ENCODE assay signal across 12 cellular contexts in the genomic region with DNA sequence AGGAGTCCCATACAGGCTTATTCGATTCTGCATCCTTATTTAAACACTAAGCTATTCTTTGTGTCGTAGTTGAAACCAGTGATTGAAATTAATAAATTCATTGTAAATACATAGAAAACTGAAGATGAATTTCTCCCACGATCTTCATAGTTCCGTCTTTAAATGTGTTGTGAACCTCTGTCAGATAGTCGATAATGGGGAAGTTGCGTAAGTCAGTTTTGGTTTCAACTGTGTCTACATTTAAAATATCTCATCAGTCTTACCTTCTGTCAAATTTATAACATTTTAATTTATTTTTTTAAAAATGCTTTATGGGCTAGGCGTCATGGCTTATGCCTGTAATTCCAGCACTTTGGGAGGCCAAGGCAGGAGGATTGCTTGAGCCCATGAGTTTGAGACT. TPM values are rescaled to one million over a fixed set of nuclear protein-coding genes. Genes with fewer than 3 reads are reported as not detected.
A peak's percentile ranks its signal among the peaks of the same experiment; 100 is the strongest.
DNase-seq lines count a peak whose midpoint lies in the region; ATAC-seq lines count a peak whose summit lies in the region.
"Had no signal": no experiment of that assay in that cellular context is flagged by ENCODE, and none has a peak within 500 bp of the region (broad histone marks: within the 10 kb centered on the region; RNA-seq: fewer than 3 reads in every experiment).

No MANE protein-coding gene starts in this region.

- no peak overlapping the region for H3K4me2 ChIP-seq in Karpas-422 (ENCODE audit: low read depth, low read length, poor library complexity, severe bottlenecking)

- peak overlapping the region in 1 of 6 donors; percentile 62 for H3K27ac Mint-ChIP-seq in naive B cell
- no peak overlapping the region for H3K27ac Mint-ChIP-seq in activated T-cell treated with anti-CD3 and anti-CD28 coated beads, Interleukin-2, amount 50 U/mL, for 24 hours
- H3K27ac Mint-ChIP-seq: activated CD4-positive, alpha-beta memory T cell treated with anti-CD3 and anti-CD28 coated beads for 36 hours had no signal

- no peak overlapping the region for H2AFZ ChIP-seq in Karpas-422 (ENCODE audit: low read length)

- peak overlapping the region in 2 of 8 donors; percentile 6 to 59 for H3K4me3 Mint-ChIP-seq in naive B cell
- H3K4me3 Mint-ChIP-seq in activated T-cell treated with anti-CD3 and anti-CD28 coated beads, Interleukin-2, amount 50 U/mL, for 24 hours, result no peak overlapping the region
- H3K4me3 Mint-ChIP-seq: activated CD4-positive, alpha-beta memory T cell treated with anti-CD3 and anti-CD28 coated beads for 36 hours had no signal

- H3K27me3 ChIP-seq in Karpas-422 (ENCODE audit: low read length), result no peaks in the 10 kb centered on the region

- H3K79me2 ChIP-seq in Karpas-422 (ENCODE audit: low read length), result no peaks in the 10 kb centered on the region

- no peaks in the 10 kb centered on the region for H3K36me3 ChIP-seq in Karpas-422 (ENCODE audit: insufficient read depth, low read length)

- peaks cover 0 to 1% (median 0%) of the 10 kb centered on the region in 7 donors for H3K9me3 Mint-ChIP-seq in naive B cell
- H3K9me3 Mint-ChIP-seq in activated T-cell treated with anti-CD3 and anti-CD28 coated beads, Interleukin-2, amount 50 U/mL, for 24 hours, result no peaks in the 10 kb centered on the region
- H3K9me3 Mint-ChIP-seq: activated CD4-positive, alpha-beta memory T cell treated with anti-CD3 and anti-CD28 coated beads for 36 hours had no signal

- no peak overlapping the region for H3K4me3 ChIP-seq in Karpas-422 (ENCODE audit: low read length)

- DNase-seq in Kasumi-1 (lab: John Stamatoyannopoulos, UW), result peak; percentile 57 to 66
- DNase-seq in naive B cell, result peak; percentile 15
- DNase-seq in NCI-H345 treated with DMSO at 0.1 percent for 48 hours (lab: John Stamatoyannopoulos, UW; ENCODE audit: unreplicated experiment), result no peak
- DNase-seq in Karpas-422, result no peak
- no peak for DNase-seq in activated T-cell treated with anti-CD3 and anti-CD28 coated beads, Interleukin-2, amount 50 U/mL, for 24 hours
- DNase-seq: activated CD4-positive, alpha-beta memory T cell treated with anti-CD3 and anti-CD28 coated beads for 36 hours; Caco-2; NCI-H187; Right ventricle myocardium superior had no signal

- H3K9me3 ChIP-seq in Karpas-422 (ENCODE audit: low read length), result no peaks in the 10 kb centered on the region
- H3K9me3 ChIP-seq: Caco-2 had no signal

- H3K27me3 Mint-ChIP-seq in naive B cell, result no peaks in the 10 kb centered on the region
- no peaks in the 10 kb centered on the region for H3K27me3 Mint-ChIP-seq in activated T-cell treated with anti-CD3 and anti-CD28 coated beads, Interleukin-2, amount 50 U/mL, for 24 hours
- H3K27me3 Mint-ChIP-seq: activated CD4-positive, alpha-beta memory T cell treated with anti-CD3 and anti-CD28 coated beads for 36 hours had no signal

- H3K9me2 ChIP-seq in Karpas-422 (replicated peaks; ENCODE audit: insufficient read depth, low read length), result no peaks in the 10 kb centered on the region

- H3K4me1 ChIP-seq in Karpas-422 (ENCODE audit: low read length), result no peaks in the 10 kb centered on the region

- H3K36me3 Mint-ChIP-seq in naive B cell, result no peaks in the 10 kb centered on the region
- H3K36me3 Mint-ChIP-seq in activated T-cell treated with anti-CD3 and anti-CD28 coated beads, Interleukin-2, amount 50 U/mL, for 24 hours (ENCODE audit: low read depth), result peaks cover 55% of the 10 kb centered on the region

- H3K9ac ChIP-seq in Karpas-422 (ENCODE audit: low read length), result no peak overlapping the region

- peaks cover 4 to 10% (median 6%) of the 10 kb centered on the region in 3 donors for H3K4me1 Mint-ChIP-seq in naive B cell
- H3K4me1 Mint-ChIP-seq in activated T-cell treated with anti-CD3 and anti-CD28 coated beads, Interleukin-2, amount 50 U/mL, for 24 hours (ENCODE audit: low read depth), result no peaks in the 10 kb centered on the region

- ATAC-seq in GM19035 (IDR thresholded peaks at IDR 0.05; ENCODE audit: unreplicated experiment), result peak; percentile 75
- peak; percentile 44 for ATAC-seq in HG02763 (IDR thresholded peaks at IDR 0.05; ENCODE audit: unreplicated experiment)
- ATAC-seq in naive B cell (ENCODE audit: low read depth in 2 of 2), result peak; percentile 91 to 92
- no peak for ATAC-seq in HG02840 (IDR thresholded peaks at IDR 0.05; ENCODE audit: low FRiP score, unreplicated experiment)

- no peak overlapping the region for H3K27ac ChIP-seq in Karpas-422 (ENCODE audit: low read length)

- no peaks in the 10 kb centered on the region for H4K20me1 ChIP-seq in Karpas-422 (ENCODE audit: insufficient read depth, low read depth, low read length)

RNA-seq across cellular contexts. Expression of gene STX11, which starts 12.7 kb away (rescaled TPM):
- 1 to 10 TPM in 5 of 6 donors, under 1 TPM in 1; 0.26 to 4.1 (median 2.8) TPM for polyA plus RNA-seq in naive B cell (ENCODE audit: low read depth in 6 of 6)
- total RNA-seq in Karpas-422 (2014; rRNA removed; shearing (Covaris generic); ENCODE audit: low replicate concordance), result not detected in 2 replicates

Comparison
In these comparisons a context has a peak if more than half of its experiments do, and no peak if none do; other contexts are left out.
1. DNase-seq: peak in Kasumi-1 (2 of 2) and naive B cell (single experiment); none in NCI-H345 treated with DMSO at 0.1 percent for 48 hours (single experiment), Karpas-422 (single experiment) and activated T-cell treated with anti-CD3 and anti-CD28 coated beads, Interleukin-2, amount 50 U/mL, for 24 hours (single experiment).